ENCODE assay signal across 29 cellular contexts in the genomic region with DNA sequence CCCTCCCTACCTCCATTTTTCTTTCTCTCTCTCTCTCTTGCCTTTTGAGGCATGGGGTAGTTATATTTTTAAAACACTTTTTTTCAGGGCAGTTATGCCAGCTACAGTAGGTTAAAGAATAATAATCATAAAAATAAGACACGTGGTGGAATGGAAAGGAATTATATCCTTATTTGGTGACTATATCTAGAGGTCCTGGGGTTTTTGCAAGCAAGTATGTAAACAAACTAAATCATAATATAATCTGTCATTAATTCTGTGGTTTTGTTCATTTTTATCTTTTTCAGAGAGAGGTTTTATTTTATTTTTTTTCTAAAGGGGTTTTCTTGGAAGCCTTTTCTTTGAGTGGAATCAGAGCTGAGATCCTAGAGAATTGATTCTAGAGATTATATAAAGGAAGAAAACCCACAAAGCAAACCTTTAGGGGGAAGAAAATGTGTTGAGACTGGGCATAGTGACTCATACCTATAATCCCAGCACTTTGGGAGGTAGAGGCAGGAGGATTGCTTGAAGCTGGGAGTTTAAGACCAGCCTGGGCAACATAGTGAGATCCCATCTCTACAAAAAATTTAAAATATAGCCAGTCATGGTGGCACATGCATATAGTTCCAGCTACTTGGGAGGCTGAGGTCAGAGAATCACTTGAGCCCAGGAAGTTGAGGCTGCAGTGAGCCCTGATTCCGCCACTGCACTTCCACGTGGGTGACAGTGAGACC. TPM values are rescaled to one million over a fixed set of nuclear protein-coding genes. Genes with fewer than 3 reads are reported as not detected.
A peak's percentile ranks its signal among the peaks of the same experiment; 100 is the strongest.
DNase-seq lines count a peak whose midpoint lies in the region; ATAC-seq, FAIRE-seq and TF ChIP-seq lines count a peak whose summit lies in the region.
"Had no signal": no experiment of that assay in that cellular context is flagged by ENCODE, and none has a peak within 500 bp of the region (broad histone marks: within the 10 kb centered on the region; RNA-seq: fewer than 3 reads in every experiment).

No MANE protein-coding gene starts in this region.

- intact Hi-C loops in esophagus muscularis mucosa (cut with DNase I): no loop called here

- TF ChIP-seq CTCF in esophagus muscularis mucosa (IDR thresholded peaks at IDR 0.05): no peak

- no peak overlapping the region for H2AFZ ChIP-seq in mesenchymal stem cell (ENCODE audit: low read depth, low read length)
- H2AFZ ChIP-seq: PC-9 had no signal

- H2BK15ac ChIP-seq in mesenchymal stem cell (ENCODE audit: low read depth, poor library complexity, severe bottlenecking): no peak overlapping the region

- CTCF ChIA-PET in CD8-positive, alpha-beta memory T cell (lab: Charles Lee): no interaction called here

- H3K4ac ChIP-seq in mesenchymal stem cell (ENCODE audit: low read depth in 1 of 2, low read length in 2 of 2): no peak overlapping the region

- no peak for TF ChIP-seq EP300 in esophagus muscularis mucosa (IDR thresholded peaks at IDR 0.05)

- FAIRE-seq in RCC 7860 (lab: Jason Lieb, UNC): no peak
- FAIRE-seq: endothelial cell of umbilical vein had no signal

- no peak overlapping the region for H3K4me3 Mint-ChIP-seq in CD8-positive, alpha-beta memory T cell
- H3K4me3 Mint-ChIP-seq: activated CD4-positive, alpha-beta memory T cell treated with anti-CD3 and anti-CD28 coated beads, Interleukin-2, amount 10 ng/mL, durations not matched to agents 7 days and 5 days; H9; stimulated activated memory B cell treated with anti-CD40 and anti-IgM and Interleukin-4, amounts not matched to agents 10 μg/mL and 1 μg/mL and 100 μg/mL, for 72 hours had no signal

- peaks cover 7% of the 10 kb centered on the region for H3K79me1 ChIP-seq in mesenchymal stem cell (replicated peaks; ENCODE audit: low read length, poor library complexity, severe bottlenecking)

- no peak overlapping the region for H2BK120ac ChIP-seq in mesenchymal stem cell (ENCODE audit: low read depth, low read length)

- no peak overlapping the region for H3K4me3 ChIP-seq in CD8-positive, alpha-beta memory T cell (ENCODE audit: low read length)
- H3K4me3 ChIP-seq in esophagus muscularis mucosa (no peak overlapping the region), mesenchymal stem cell (ENCODE audit: insufficient read depth in 1 of 2, low read depth in 1 of 2, low read length in 2 of 2) (no peak overlapping the region)
- H3K4me3 ChIP-seq: BLaER1, MG63, PC-9, transverse colon had no signal

- H3K4me1 Mint-ChIP-seq in CD8-positive, alpha-beta memory T cell: no peaks in the 10 kb centered on the region
- H3K4me1 Mint-ChIP-seq: H9; stimulated activated memory B cell treated with anti-CD40 and anti-IgM and Interleukin-4, amounts not matched to agents 10 μg/mL and 1 μg/mL and 100 μg/mL, for 72 hours had no signal

- no peak for ATAC-seq in HG03108 (IDR thresholded peaks at IDR 0.05; ENCODE audit: unreplicated experiment)
- ATAC-seq: activated CD4-positive, CD25-positive, alpha-beta regulatory T cell treated with anti-CD3 and anti-CD28 coated beads, Interleukin-2, amount 50 U/mL, for 24 hours; left colon; Right ventricle myocardium inferior; stimulated activated memory B cell treated with anti-CD40 and anti-IgM and Interleukin-4, amounts not matched to agents 10 μg/mL and 1 μg/mL and 100 μg/mL, for 72 hours had no signal

- no peak for TF ChIP-seq POLR2A in esophagus muscularis mucosa (IDR thresholded peaks at IDR 0.05; ENCODE audit: low read depth)

- no peaks in the 10 kb centered on the region for H3K27me3 Mint-ChIP-seq in CD8-positive, alpha-beta memory T cell
- H3K27me3 Mint-ChIP-seq: activated CD4-positive, alpha-beta memory T cell treated with anti-CD3 and anti-CD28 coated beads, Interleukin-2, amount 10 ng/mL, durations not matched to agents 7 days and 5 days; stimulated activated memory B cell treated with anti-CD40 and anti-IgM and Interleukin-4, amounts not matched to agents 10 μg/mL and 1 μg/mL and 100 μg/mL, for 72 hours had no signal

- peak overlapping the region in 5 of 8 donors; percentile 38 to 75 (median 68) for H3K27ac Mint-ChIP-seq in CD8-positive, alpha-beta memory T cell
- H3K27ac Mint-ChIP-seq: activated CD4-positive, alpha-beta memory T cell treated with anti-CD3 and anti-CD28 coated beads, Interleukin-2, amount 10 ng/mL, durations not matched to agents 7 days and 5 days; H9; stimulated activated memory B cell treated with anti-CD40 and anti-IgM and Interleukin-4, amounts not matched to agents 10 μg/mL and 1 μg/mL and 100 μg/mL, for 72 hours had no signal

- H3K27ac ChIP-seq in CD8-positive, alpha-beta memory T cell (ENCODE audit: low read depth, low read length): no peak overlapping the region
- H3K27ac ChIP-seq in esophagus muscularis mucosa (replicated peaks in 1 of 4): no peak overlapping the region
- no peak overlapping the region for H3K27ac ChIP-seq in mesenchymal stem cell (ENCODE audit: low read length, poor library complexity, severe bottlenecking)
- H3K27ac ChIP-seq: BLaER1, PC-9, transverse colon had no signal

- H3K18ac ChIP-seq in mesenchymal stem cell (ENCODE audit: low read depth in 1 of 2, low read length in 2 of 2): no peak overlapping the region

- POLR2A ChIA-PET in CD8-positive, alpha-beta memory T cell (lab: Charles Lee): no interaction called here

- no peak overlapping the region for H2BK5ac ChIP-seq in mesenchymal stem cell (ENCODE audit: low read depth, low read length, poor library complexity, severe bottlenecking)

- H3K4me1 ChIP-seq in CD8-positive, alpha-beta memory T cell (ENCODE audit: insufficient read depth, low read length): no peaks in the 10 kb centered on the region
- H3K4me1 ChIP-seq in esophagus muscularis mucosa (peaks cover 0 to 14% (median 9%) of the 10 kb centered on the region in 4 donors), mesenchymal stem cell (ENCODE audit: control insufficient read depth, insufficient read depth, low read depth, low read length) (peaks cover 1% of the 10 kb centered on the region)
- H3K4me1 ChIP-seq: BLaER1 had no signal

- H3K9ac ChIP-seq in mesenchymal stem cell (ENCODE audit: low read length): no peak overlapping the region
- H3K9ac ChIP-seq: BLaER1 had no signal

- H3K23ac ChIP-seq in mesenchymal stem cell (ENCODE audit: low read length in 2 of 2): no peak overlapping the region

- no peak for DNase-seq in CD8-positive, alpha-beta memory T cell
- peak; percentile 63 for DNase-seq in HCEC 1CT
- peak; percentile 49 for DNase-seq in amniotic epithelial cell (ENCODE audit: low read depth)
- peak; percentile 8 for DNase-seq in hepatic stellate cell (ENCODE audit: low spot score)
- no peak for DNase-seq in RCC 7860 (ENCODE audit: low spot score)
- no peak for DNase-seq in esophagus muscularis mucosa (ENCODE audit: extremely low spot score)
- DNase-seq in mesenchymal stem cell: no peak
- DNase-seq: activated CD4-positive, alpha-beta memory T cell treated with anti-CD3 and anti-CD28 coated beads, Interleukin-2, amount 10 ng/mL, durations not matched to agents 7 days and 5 days; activated effector memory CD4-positive, alpha-beta T cell treated with anti-CD3 and anti-CD28 coated beads, Interleukin-2, amount 50 U/mL, for 16 hours; cerebellar nuclear complex; COR-L47; DMS53; GDM1; H9; hypothalamus; KBM-7; left colon; MG63; NCI-H2029; NCI-H526; PC-9; stimulated activated CD4-positive, alpha-beta T cell treated with anti-CD3 and anti-CD28 coated beads, Interleukin-15, amount 100 ng/mL, for 24 hours; transverse colon had no signal

- no peak overlapping the region for H4K8ac ChIP-seq in mesenchymal stem cell (ENCODE audit: low read length)

- no peaks in the 10 kb centered on the region for H3K9me3 Mint-ChIP-seq in CD8-positive, alpha-beta memory T cell
- H3K9me3 Mint-ChIP-seq: activated CD4-positive, alpha-beta memory T cell treated with anti-CD3 and anti-CD28 coated beads, Interleukin-2, amount 10 ng/mL, durations not matched to agents 7 days and 5 days; H9; stimulated activated memory B cell treated with anti-CD40 and anti-IgM and Interleukin-4, amounts not matched to agents 10 μg/mL and 1 μg/mL and 100 μg/mL, for 72 hours had no signal

- peaks cover 0 to 66% (median 19%) of the 10 kb centered on the region in 3 donors for H3K36me3 Mint-ChIP-seq in CD8-positive, alpha-beta memory T cell

- H3K9me3 ChIP-seq in CD8-positive, alpha-beta memory T cell (ENCODE audit: low read length): no peaks in the 10 kb centered on the region
- no peaks in the 10 kb centered on the region for H3K9me3 ChIP-seq in esophagus muscularis mucosa
- H3K9me3 ChIP-seq in mesenchymal stem cell (ENCODE audit: control insufficient read depth, low read length): no peaks in the 10 kb centered on the region
- H3K9me3 ChIP-seq: BLaER1, MG63, transverse colon had no signal

- no peak overlapping the region for H4K91ac ChIP-seq in mesenchymal stem cell (ENCODE audit: low read length)

- WGBS in esophagus muscularis mucosa: 67% methylated on average over 3 of the region's 3 CpGs
- WGBS in mesenchymal stem cell: no CpG with 5 or more reads among the region's 3 CpGs

- no peak overlapping the region for H3K14ac ChIP-seq in mesenchymal stem cell (ENCODE audit: low read length in 2 of 2)

- no peak overlapping the region for H2BK12ac ChIP-seq in mesenchymal stem cell (ENCODE audit: low read length in 2 of 2)

- peaks cover 7% of the 10 kb centered on the region for H3K36me3 ChIP-seq in CD8-positive, alpha-beta memory T cell (ENCODE audit: insufficient read depth, low read length)
- H3K36me3 ChIP-seq in esophagus muscularis mucosa (peaks cover 25 to 83% (median 58%) of the 10 kb centered on the region in 4 donors), mesenchymal stem cell (ENCODE audit: control insufficient read depth in 1 of 2, insufficient read depth in 2 of 2, low read depth in 1 of 2, low read length in 2 of 2) (peaks cover 25 to 93% of the 10 kb centered on the region in 2 experiments)

- H3K4me2 ChIP-seq in mesenchymal stem cell (ENCODE audit: low read length, poor library complexity, severe bottlenecking): no peak overlapping the region
- H3K4me2 ChIP-seq: BLaER1, PC-9 had no signal

- no peak overlapping the region for H2AK5ac ChIP-seq in mesenchymal stem cell (ENCODE audit: low read length, severe bottlenecking)

- no peaks in the 10 kb centered on the region for H3K27me3 ChIP-seq in CD8-positive, alpha-beta memory T cell (ENCODE audit: insufficient read depth, low read length, poor library complexity, severe bottlenecking)
- no peaks in the 10 kb centered on the region for H3K27me3 ChIP-seq in esophagus muscularis mucosa
- no peaks in the 10 kb centered on the region for H3K27me3 ChIP-seq in mesenchymal stem cell (ENCODE audit: control insufficient read depth in 1 of 2, insufficient read depth in 1 of 2, low read length in 2 of 2)
- H3K27me3 ChIP-seq: BLaER1, MG63, transverse colon had no signal

RNA-seq across cellular contexts. Expression of a gene that starts 53.2 kb away (rescaled TPM):
- 10 to 100 TPM; 16.0 to 16.9 TPM for total RNA-seq in CD8-positive, alpha-beta memory T cell
- 3.1 TPM for polyA plus RNA-seq in CD8-positive, alpha-beta memory T cell
- total RNA-seq in esophagus muscularis mucosa: 100 to 1,000 TPM in 2 of 4 donors, 10 to 100 TPM in 2; 54.5 to 114 (median 96.3) TPM
- polyA plus RNA-seq in mesenchymal stem cell (2013, experiment 1 of 2): 422 TPM
- polyA plus RNA-seq in mesenchymal stem cell (2013, experiment 2 of 2): 441 TPM

Comparison
In these comparisons a context has a peak if more than half of its experiments do, and no peak if none do; other contexts are left out.
1. DNase-seq: peak in HCEC 1CT (single experiment), amniotic epithelial cell (single experiment) and hepatic stellate cell (single experiment); none in CD8-positive, alpha-beta memory T cell (0 of 5), RCC 7860 (single experiment), esophagus muscularis mucosa (single experiment) and mesenchymal stem cell (single experiment).